In the genomic region with DNA sequence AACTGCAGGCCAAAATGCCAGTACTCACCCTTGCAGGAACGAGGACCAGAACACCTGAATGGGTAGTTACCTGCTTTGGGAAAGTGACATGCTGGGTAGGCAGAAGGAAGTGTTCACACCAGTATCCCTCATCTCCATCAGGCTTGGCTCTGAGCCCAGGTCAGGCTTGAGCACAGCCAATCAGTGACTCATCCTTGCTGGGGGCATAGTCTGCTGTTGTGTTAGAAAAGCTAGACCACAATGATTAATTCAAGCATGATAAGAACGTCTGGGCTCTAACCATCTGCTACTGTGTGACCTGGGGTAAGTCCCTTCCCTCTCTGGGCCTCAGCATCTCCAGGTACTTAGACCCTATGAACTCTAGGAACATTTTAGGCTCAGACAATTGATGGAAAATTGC, we compare ENCODE assay signal across 9 cellular contexts.
A peak's percentile ranks its signal among the peaks of the same experiment; 100 is the strongest.
DNase-seq lines count a peak whose midpoint lies in the region; ATAC-seq and TF ChIP-seq lines count a peak whose summit lies in the region.
"Had no signal": no experiment of that assay in that cellular context is flagged by ENCODE, and none has a peak within 500 bp of the region (broad histone marks: within the 10 kb centered on the region; RNA-seq: fewer than 3 reads in every experiment).

No MANE protein-coding gene starts in this region.

- intact Hi-C loops in mucosa of descending colon (cut with DNase I, micrococcal nuclease): no loop called here

- H3K9me3 ChIP-seq in mucosa of descending colon: no peaks in the 10 kb centered on the region
- H3K9me3 ChIP-seq: upper lobe of right lung had no signal

- TF ChIP-seq CTCF in BJ (IDR thresholded peaks at IDR 0.05; ENCODE audit: insufficient read depth, low read depth, low read length): no peak
- no peak for TF ChIP-seq CTCF in mucosa of descending colon (IDR thresholded peaks at IDR 0.05)

- POLR2A ChIA-PET in BJ (lab: Charles Lee): no interaction called here

- H3K27me3 ChIP-seq in BJ (ENCODE audit: control insufficient read depth, insufficient read depth, low read length) (peaks cover 12% of the 10 kb centered on the region), H7 (ENCODE audit: control insufficient read depth, insufficient read depth, low read length) (no peaks in the 10 kb centered on the region)

- H3K36me3 ChIP-seq in BJ (ENCODE audit: control insufficient read depth, insufficient read depth, low read length) (no peaks in the 10 kb centered on the region), mucosa of descending colon (ENCODE audit: low read depth) (no peaks in the 10 kb centered on the region), H7 (replicated peaks; ENCODE audit: control insufficient read depth, insufficient read depth, low read length) (no peaks in the 10 kb centered on the region)
- H3K36me3 ChIP-seq: upper lobe of right lung had no signal

- H3K4me3 ChIP-seq in BJ (ENCODE audit: low read depth, low read length): no peak overlapping the region
- H3K4me3 ChIP-seq in mucosa of descending colon: no peak overlapping the region
- no peak overlapping the region for H3K4me3 ChIP-seq in H7 (ENCODE audit: insufficient read depth, low read depth, low read length)
- H3K4me3 ChIP-seq: upper lobe of right lung had no signal

- CTCF ChIA-PET in BJ (lab: Yijun Ruan, JAX): interaction anchor here (0.7 to 1.1 kb wide), 2 partner anchors 9 to 136 kb away, joined by 3 to 4 read pairs; no protein-coding TSS in a partner anchor

- ATAC-seq in mucosa of descending colon (peak; percentile 65), HG03469 (IDR thresholded peaks at IDR 0.05; ENCODE audit: unreplicated experiment) (no peak), HG03135 (IDR thresholded peaks at IDR 0.05; ENCODE audit: unreplicated experiment) (no peak), GM21526 (IDR thresholded peaks at IDR 0.05; ENCODE audit: low FRiP score, unreplicated experiment) (no peak)
- ATAC-seq: upper lobe of right lung had no signal

- peak; percentile 75 for DNase-seq in BJ (ENCODE audit: low read depth)
- peak; percentile 96 for DNase-seq in NCI-H1694 treated with DMSO at 0.1 percent for 48 hours (lab: John Stamatoyannopoulos, UW)
- peak; percentile 16 for DNase-seq in cerebellar cortex (ENCODE audit: low spot score)
- peak; percentile 37 to 55 (median 40) for DNase-seq in mucosa of descending colon
- DNase-seq in H7: no peak
- DNase-seq: upper lobe of right lung had no signal

- peaks cover 6% of the 10 kb centered on the region for H3K4me1 ChIP-seq in mucosa of descending colon (ENCODE audit: low read depth)
- H3K4me1 ChIP-seq: upper lobe of right lung had no signal
